ENCODE assay signal across 34 cellular contexts in the genomic region with DNA sequence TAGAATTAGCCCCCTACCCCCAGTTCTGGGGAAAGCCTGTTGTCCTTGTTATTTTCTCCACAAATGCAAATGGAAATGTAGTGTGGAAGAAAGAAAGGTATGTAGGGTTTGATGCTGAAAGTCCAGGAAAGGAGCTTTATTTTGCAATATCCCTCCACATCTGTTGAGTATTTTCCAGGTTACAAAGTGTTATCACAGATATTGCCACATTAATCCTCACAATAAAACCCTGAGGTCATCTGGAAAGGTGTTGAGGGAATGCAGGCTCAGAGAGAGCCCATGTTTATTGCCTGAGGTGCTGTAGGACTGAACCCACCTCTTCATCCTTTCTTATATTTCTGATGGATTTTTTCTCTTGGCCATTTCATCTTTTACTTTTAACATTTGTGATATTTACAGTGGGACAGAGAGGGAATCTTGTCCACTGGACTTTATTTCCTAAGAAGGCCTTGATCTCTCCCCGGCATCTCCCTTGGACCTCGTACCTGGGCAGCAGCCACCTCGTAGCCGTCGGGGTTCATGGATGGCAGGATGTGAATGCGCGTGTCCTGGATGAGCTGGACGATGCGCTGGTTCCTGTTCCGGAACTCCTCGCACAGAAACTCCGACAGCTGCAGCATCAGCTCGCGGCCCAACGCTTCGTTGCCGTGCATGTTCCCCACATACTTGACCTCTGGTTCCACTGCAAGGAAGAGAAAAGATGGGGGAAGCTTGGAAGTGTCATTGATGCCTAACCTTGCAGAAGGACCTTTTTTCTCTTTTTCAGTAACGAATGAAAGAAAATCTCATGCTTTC. TPM values are rescaled to one million over a fixed set of nuclear protein-coding genes. Genes with fewer than 3 reads are reported as not detected.
"Had no signal": no experiment of that assay in that cellular context is flagged by ENCODE, and none has a peak within 500 bp of the region (broad histone marks: within the 10 kb centered on the region; RNA-seq: fewer than 3 reads in every experiment).

No MANE protein-coding gene starts in this region.

- H3K4me2 ChIP-seq: smooth muscle cell had no signal

- H2AFZ ChIP-seq: parathyroid adenoma had no signal

- H3K4me1 ChIP-seq: parathyroid adenoma, psoas muscle, spleen, stomach, thyroid gland, upper lobe of left lung, vagina had no signal

- H3K27ac ChIP-seq: ovary, parathyroid adenoma, psoas muscle, skin epidermis, spleen, stomach, thoracic aorta, thyroid gland, tibial nerve, upper lobe of left lung, vagina had no signal

- H3K27me3 ChIP-seq: ovary, thyroid gland, tibial nerve, upper lobe of left lung, vagina had no signal

- ATAC-seq: naive thymus-derived CD8-positive, alpha-beta T cell; natural killer cell treated with Interleukin-12 subunit alpha and Interleukin-12 subunit beta and Interleukin-15 and Interleukin-18, amount 100 ng/mL, for 72 hours; psoas muscle; right cardiac atrium; sciatic nerve; stimulated activated effector memory CD8-positive, alpha-beta T cell treated with anti-CD3 and anti-CD28 coated beads, Interleukin-12 subunit alpha, Interleukin-12 subunit beta, amount 100 ng/mL, for 72 hours; stimulated activated naive B cell treated with anti-CD40 and anti-IgM and Interleukin-4, amounts not matched to agents 10 μg/mL and 1 μg/mL and 100 μg/mL, for 72 hours had no signal

- H3K36me3 ChIP-seq: ovary, spleen, stomach, thoracic aorta, thyroid gland, tibial nerve, upper lobe of left lung, vagina had no signal

- H3K9me3 ChIP-seq: ovary, psoas muscle, spleen, stomach, thoracic aorta, thyroid gland, tibial nerve, upper lobe of left lung, vagina had no signal

- DNase-seq: naive B cell; naive thymus-derived CD8-positive, alpha-beta T cell; nephron progenitor cell; occipital lobe; ovary; posterior cingulate gyrus; psoas muscle; right cardiac atrium; spleen; stimulated activated CD4-positive, alpha-beta T cell treated with anti-CD3 and anti-CD28 coated beads, Interleukin-12 subunit alpha, Interleukin-12 subunit beta, amount 100 ng/mL, for 4 hours; stimulated activated CD4-positive, alpha-beta T cell treated with anti-CD3 and anti-CD28 coated beads, Interleukin-2, amount 100 ng/mL, for 24 hours; stimulated activated CD4-positive, alpha-beta T cell treated with anti-CD3 and anti-CD28 coated beads, Interleukin-2, amount 100 ng/mL, for 48 hours; stimulated activated CD4-positive, alpha-beta T cell treated with anti-CD3 and anti-CD28 coated beads, Interleukin-4, amount 100 ng/mL, for 24 hours; stimulated activated naive B cell treated with anti-CD40 and anti-IgM and Interleukin-4, amounts not matched to agents 10 μg/mL and 1 μg/mL and 100 μg/mL, for 72 hours; stimulated activated naive CD4-positive, alpha-beta T cell treated with Interleukin-2 at 50 U/mL for 16 hours; stomach; thyroid gland; trophoblast cell had no signal

- H3K9ac ChIP-seq: parathyroid adenoma had no signal

- H3K4me3 ChIP-seq: ovary, psoas muscle, skin epidermis, smooth muscle cell, spleen, stomach, thoracic aorta, thyroid gland, tibial nerve, upper lobe of left lung, vagina had no signal

RNA-seq across cellular contexts. Expression of a gene that starts 6.0 kb away (rescaled TPM):
- total RNA-seq: naive thymus-derived CD8-positive, alpha-beta T cell; natural killer cell treated with Interleukin-12 subunit alpha and Interleukin-12 subunit beta and Interleukin-15 and Interleukin-18, amount 100 ng/mL, for 72 hours; neural crest cell; occipital lobe; osteoblast; ovary; psoas muscle; renal cortical epithelial cell; right cardiac atrium; sciatic nerve; smooth muscle cell; spleen; stomach; subcutaneous adipose tissue; temporal lobe; thoracic aorta; thyroid gland; tibial nerve; upper lobe of left lung; ureter; vagina had no signal
- polyA plus RNA-seq: naive thymus-derived CD8-positive, alpha-beta T cell; ovary; psoas muscle; right cardiac atrium; smooth muscle cell; spleen; stomach had no signal
